Comparison of ENCODE assay signal across 26 cellular contexts in genomic region chr20:24445510-24446170, GRCh38. TPM values are rescaled to one million over a fixed set of nuclear protein-coding genes. Genes with fewer than 3 reads are reported as not detected.
A peak's percentile ranks its signal among the peaks of the same experiment; 100 is the strongest.
DNase-seq lines count a peak whose midpoint lies in the region; ATAC-seq and TF ChIP-seq lines count a peak whose summit lies in the region.
"Had no signal": no experiment of that assay in that cellular context is flagged by ENCODE, and none has a peak within 500 bp of the region (broad histone marks: within the 10 kb centered on the region; RNA-seq: fewer than 3 reads in every experiment).

No MANE protein-coding gene starts in this region.

- peak; percentile 55 for DNase-seq in ELF-1 (ENCODE audit: low read depth, low spot score)
- peak; percentile 61 for DNase-seq in endodermal cell
- DNase-seq in neural progenitor cell (ENCODE audit: low spot score) = peak; percentile 31
- DNase-seq in NCI-H345 treated with DMSO at 0.1 percent for 48 hours (lab: John Stamatoyannopoulos, UW; ENCODE audit: unreplicated experiment) = no peak
- DNase-seq: AML-193; CD4-positive, alpha-beta T cell; KG1; MG63; NCI-H1105 treated with DMSO at 0.1 percent for 48 hours; NCI-H1694; NCI-H2029 treated with DMSO at 0.1 percent for 48 hours; NCI-H2227 treated with DMSO at 0.1 percent for 48 hours; NCI-H510A; NCI-H69; OCI-M1; Peyer's patch; SIG-M5; SK-N-SH; SW 1271 had no signal

- peaks cover 2% of the 10 kb centered on the region for H3K27me3 Mint-ChIP-seq in endodermal cell (ENCODE audit: insufficient read depth)
- H3K27me3 Mint-ChIP-seq in neural progenitor cell (ENCODE audit: insufficient read depth, low read depth) = peaks cover 9% of the 10 kb centered on the region
- H3K27me3 Mint-ChIP-seq: CD4-positive, alpha-beta T cell had no signal

- H4K20me1 ChIP-seq in neural progenitor cell (ENCODE audit: low read depth) = no peaks in the 10 kb centered on the region
- H4K20me1 ChIP-seq: BLaER1 treated with 17β-estradiol and CSF1 and Interleukin-3, amounts not matched to agents 10 nM and 100 nM had no signal

- H3K4me3 ChIP-seq in HUES6 (ENCODE audit: low read depth, low read length) (peak overlapping the region; percentile 2; the same call in 1 of the 2 replicates), endodermal cell (ENCODE audit: low read length) (no peak overlapping the region), neural progenitor cell (no peak overlapping the region)
- H3K4me3 ChIP-seq: A549; BLaER1 treated with 17β-estradiol and CSF1 and Interleukin-3, amounts not matched to agents 10 nM and 100 nM; MG63; Peyer's patch had no signal

- no peak overlapping the region for H2AFZ ChIP-seq in neural progenitor cell (replicated peaks)

- H3K9ac ChIP-seq in HUES6 (ENCODE audit: low read length) (no peak overlapping the region), endodermal cell (ENCODE audit: extremely low read depth, low read length, poor library complexity, severe bottlenecking) (no peak overlapping the region), neural progenitor cell (no peak overlapping the region)
- H3K9ac ChIP-seq: BLaER1 treated with 17β-estradiol and CSF1 and Interleukin-3, amounts not matched to agents 10 nM and 100 nM; SK-N-SH had no signal

- H3K9me3 Mint-ChIP-seq in endodermal cell = no peaks in the 10 kb centered on the region
- no peaks in the 10 kb centered on the region for H3K9me3 Mint-ChIP-seq in neural progenitor cell
- H3K9me3 Mint-ChIP-seq: CD4-positive, alpha-beta T cell had no signal

- H3K4me3 Mint-ChIP-seq in endodermal cell (no peak overlapping the region), neural progenitor cell (no peak overlapping the region)
- H3K4me3 Mint-ChIP-seq: CD4-positive, alpha-beta T cell had no signal

- no peaks in the 10 kb centered on the region for H3K36me3 Mint-ChIP-seq in endodermal cell (ENCODE audit: low read depth)
- H3K36me3 Mint-ChIP-seq in neural progenitor cell = no peaks in the 10 kb centered on the region

- H3K9me3 ChIP-seq in HUES6 (ENCODE audit: control insufficient read depth, insufficient read depth, low read depth, low read length) = no peaks in the 10 kb centered on the region
- no peaks in the 10 kb centered on the region for H3K9me3 ChIP-seq in endodermal cell (ENCODE audit: control insufficient read depth, low read length)
- H3K9me3 ChIP-seq in neural progenitor cell (ENCODE audit: low read depth) = no peaks in the 10 kb centered on the region
- H3K9me3 ChIP-seq: A549; BLaER1 treated with 17β-estradiol and CSF1 and Interleukin-3, amounts not matched to agents 10 nM and 100 nM; MG63; Peyer's patch; SK-N-SH had no signal

- no peak overlapping the region for H3K4me2 ChIP-seq in neural progenitor cell
- H3K4me2 ChIP-seq: A549, SK-N-SH had no signal

- peaks cover 22% of the 10 kb centered on the region for H3F3A ChIP-seq in neural progenitor cell (ENCODE audit: low read depth)

- H3K27ac Mint-ChIP-seq in endodermal cell = no peak overlapping the region
- no peak overlapping the region for H3K27ac Mint-ChIP-seq in neural progenitor cell
- H3K27ac Mint-ChIP-seq: CD4-positive, alpha-beta T cell had no signal

- H3K36me3 ChIP-seq in HUES6 (ENCODE audit: control insufficient read depth, insufficient read depth, low read length) (no peaks in the 10 kb centered on the region), endodermal cell (ENCODE audit: control insufficient read depth, insufficient read depth, low read length) (no peaks in the 10 kb centered on the region), neural progenitor cell (no peaks in the 10 kb centered on the region)
- H3K36me3 ChIP-seq: BLaER1 treated with 17β-estradiol and CSF1 and Interleukin-3, amounts not matched to agents 10 nM and 100 nM; MG63; Peyer's patch had no signal

- TF ChIP-seq CTCF in endodermal cell (conservative IDR thresholded peaks at IDR 0.05) (no peak), neural progenitor cell (IDR thresholded peaks at IDR 0.05) (no peak)

- no peak for ATAC-seq in activated CD4-positive, CD25-positive, alpha-beta regulatory T cell treated with anti-CD3 and anti-CD28 coated beads, Interleukin-2, amount 50 U/mL, for 24 hours
- ATAC-seq in GM21423 (IDR thresholded peaks at IDR 0.05; ENCODE audit: unreplicated experiment) (no peak), HG03196 (IDR thresholded peaks at IDR 0.05; ENCODE audit: unreplicated experiment) (no peak)
- ATAC-seq: A549 had no signal

- 76 to 88% methylated on average over 4 to 11 of the region's 11 CpGs for WGBS in endodermal cell (ENCODE audit: insufficient coverage in 1 of 2, insufficient read length in 1 of 2), 2 experiments

- H3K4me1 ChIP-seq in HUES6 (ENCODE audit: control insufficient read depth, insufficient read depth, low read length) = peaks cover 48% of the 10 kb centered on the region
- peaks cover 23% of the 10 kb centered on the region for H3K4me1 ChIP-seq in endodermal cell (ENCODE audit: control insufficient read depth, insufficient read depth, low read length)
- H3K4me1 ChIP-seq in neural progenitor cell = peaks cover 20% of the 10 kb centered on the region
- H3K4me1 ChIP-seq: A549, Peyer's patch had no signal

- H3K27ac ChIP-seq in HUES6 (ENCODE audit: low read depth, low read length) = no peak overlapping the region
- no peak overlapping the region for H3K27ac ChIP-seq in endodermal cell (ENCODE audit: low read depth, low read length)
- no peak overlapping the region for H3K27ac ChIP-seq in neural progenitor cell
- H3K27ac ChIP-seq: A549; BLaER1 treated with 17β-estradiol and CSF1 and Interleukin-3, amounts not matched to agents 10 nM and 100 nM; Peyer's patch had no signal

- peaks cover 11% of the 10 kb centered on the region; the same call in 1 of the 2 replicates for H3K27me3 ChIP-seq in HUES6 (ENCODE audit: control insufficient read depth, insufficient read depth, low read length)
- H3K27me3 ChIP-seq in endodermal cell (ENCODE audit: control insufficient read depth, insufficient read depth, low read length, poor library complexity, severe bottlenecking) = no peaks in the 10 kb centered on the region
- H3K27me3 ChIP-seq in neural progenitor cell = no peaks in the 10 kb centered on the region
- H3K27me3 ChIP-seq: BLaER1 treated with 17β-estradiol and CSF1 and Interleukin-3, amounts not matched to agents 10 nM and 100 nM; MG63; Peyer's patch had no signal

- no peaks in the 10 kb centered on the region for H3K79me2 ChIP-seq in neural progenitor cell (ENCODE audit: low read depth)

- H3K4me1 Mint-ChIP-seq in endodermal cell (peaks cover 46% of the 10 kb centered on the region), neural progenitor cell (peaks cover 11% of the 10 kb centered on the region)

RNA-seq across cellular contexts. Expression of gene SYNDIG1, which starts 23.8 kb away (rescaled TPM):
- total RNA-seq in endodermal cell (1 to 10 TPM; 5.5 to 6.8 TPM), neural progenitor cell (ENCODE audit: low replicate concordance) (1.0 and 4.7 TPM in 2 replicates)
- 4.6 TPM for polyA plus RNA-seq in endodermal cell (2013, experiment 1 of 2)
- 4.9 TPM for polyA plus RNA-seq in endodermal cell (2013, experiment 2 of 2)
- total RNA-seq: CD4-positive, alpha-beta T cell; G401 had no signal
- polyA plus RNA-seq: SK-N-SH had no signal
